Comparison of ENCODE assay signal across 11 cellular contexts in genomic region chr16:84933774-84934571, GRCh38.
DNase-seq lines count a peak whose midpoint lies in the region; ATAC-seq, FAIRE-seq and TF ChIP-seq lines count a peak whose summit lies in the region.
"Had no signal": no experiment of that assay in that cellular context is flagged by ENCODE, and none has a peak within 500 bp of the region (broad histone marks: within the 10 kb centered on the region; RNA-seq: fewer than 3 reads in every experiment).

No MANE protein-coding gene starts in this region.

- peak overlapping the region; percentile 68 for H3K4me2 ChIP-seq in fibroblast of lung (ENCODE audit: extremely low read depth, insufficient read depth, low read length)

- no peak for DNase-seq in HTR-8/SVneo (ENCODE audit: insufficient read length, low spot score)
- DNase-seq in fibroblast of lung (ENCODE audit: low read depth in 2 of 2): peak; percentile 42 to 58
- DNase-seq in medulla oblongata (ENCODE audit: extremely low spot score): peak; percentile 79
- no peak for DNase-seq in NCI-H2029 treated with DMSO at 0.1 percent for 48 hours (lab: John Stamatoyannopoulos, UW)
- no peak for DNase-seq in foreskin keratinocyte
- DNase-seq: activated CD8-positive, alpha-beta memory T cell treated with anti-CD3 and anti-CD28 coated beads, Interleukin-2, amount 10 ng/mL, durations not matched to agents 7 days and 5 days; NCI-H1105 treated with DMSO at 0.1 percent for 48 hours had no signal

- H3K27me3 ChIP-seq in fibroblast of lung (ENCODE audit: control insufficient read depth, insufficient read depth, low read length): no peaks in the 10 kb centered on the region
- peaks cover 0 to 16% (median 2%) of the 10 kb centered on the region in 5 donors for H3K27me3 ChIP-seq in subcutaneous abdominal adipose tissue (ENCODE audit: control insufficient read depth in 5 of 5, insufficient read depth in 4 of 5, low read length in 5 of 5)
- peaks cover 5% of the 10 kb centered on the region for H3K27me3 ChIP-seq in foreskin keratinocyte

- H3K79me2 ChIP-seq in fibroblast of lung (ENCODE audit: control insufficient read depth, insufficient read depth, low read length): no peaks in the 10 kb centered on the region

- no peak for TF ChIP-seq CTCF in fibroblast of lung (conservative IDR thresholded peaks at IDR 0.05 in 1 of 2, IDR thresholded peaks at IDR 0.05 in 1 of 2; ENCODE audit: low read depth in 1 of 2, low read length in 2 of 2)
- no peak for TF ChIP-seq CTCF in foreskin keratinocyte (conservative IDR thresholded peaks at IDR 0.05)

- H4K20me1 ChIP-seq in fibroblast of lung (ENCODE audit: control insufficient read depth, extremely low read depth, insufficient read depth, low read length): no peaks in the 10 kb centered on the region

- H3K9ac ChIP-seq in fibroblast of lung (ENCODE audit: insufficient read depth, low read length): peak overlapping the region; percentile 57
- H3K9ac ChIP-seq in subcutaneous abdominal adipose tissue (ENCODE audit: low read length in 5 of 5): peak overlapping the region in 3 of 5 donors; percentile 53 to 69 (median 67)

- peak overlapping the region; percentile 48 for H2AFZ ChIP-seq in fibroblast of lung (ENCODE audit: low read length)

- no peaks in the 10 kb centered on the region for H3K9me3 ChIP-seq in fibroblast of lung (ENCODE audit: control insufficient read depth, insufficient read depth, low read depth, low read length)
- H3K9me3 ChIP-seq in subcutaneous abdominal adipose tissue (ENCODE audit: control insufficient read depth in 5 of 5, low read length in 5 of 5): peaks cover 0 to 8% (median 3%) of the 10 kb centered on the region in 5 donors

- H3K4me1 ChIP-seq in fibroblast of lung (ENCODE audit: control insufficient read depth, extremely low read depth, insufficient read depth, low read length) (peaks cover 19% of the 10 kb centered on the region), subcutaneous abdominal adipose tissue (ENCODE audit: control insufficient read depth in 5 of 5, insufficient read depth in 5 of 5, low read length in 5 of 5) (peaks cover 0 to 26% (median 25%) of the 10 kb centered on the region in 5 donors), foreskin keratinocyte (peaks cover 4% of the 10 kb centered on the region)

- H3K36me3 ChIP-seq in fibroblast of lung (ENCODE audit: control insufficient read depth, insufficient read depth, low read length) (no peaks in the 10 kb centered on the region), subcutaneous abdominal adipose tissue (ENCODE audit: control insufficient read depth in 5 of 5, insufficient read depth in 5 of 5, low read length in 5 of 5) (no peaks in the 10 kb centered on the region)

- no peak for ATAC-seq in GM18498 (IDR thresholded peaks at IDR 0.05; ENCODE audit: unreplicated experiment)
- ATAC-seq in GM21528 (IDR thresholded peaks at IDR 0.05; ENCODE audit: low FRiP score, unreplicated experiment): no peak
- no peak for ATAC-seq in foreskin keratinocyte
- ATAC-seq: activated CD8-positive, alpha-beta memory T cell treated with anti-CD3 and anti-CD28 coated beads, Interleukin-2, amount 10 ng/mL, durations not matched to agents 7 days and 5 days had no signal

- peak overlapping the region; percentile 86 for H3K27ac ChIP-seq in fibroblast of lung (ENCODE audit: insufficient read depth, low read length)
- no peak overlapping the region for H3K27ac ChIP-seq in subcutaneous abdominal adipose tissue (ENCODE audit: low read depth, low read length)
- H3K27ac ChIP-seq in foreskin keratinocyte: no peak overlapping the region

- FAIRE-seq in HTR-8/SVneo (lab: Jason Lieb, UNC): peak; percentile 28
- FAIRE-seq: astrocyte had no signal

- H3K4me3 ChIP-seq in fibroblast of lung (replicated peaks in 1 of 4; ENCODE audit: control extremely low read depth in 1 of 4, insufficient read depth in 1 of 4, low read depth in 3 of 4, low read length in 4 of 4) (no peak overlapping the region), subcutaneous abdominal adipose tissue (ENCODE audit: low read depth in 1 of 5, low read length in 5 of 5) (peak overlapping the region in 3 of 5 donors; percentile 29 to 39 (median 38))

Comparison
In these comparisons a context has a peak if more than half of its experiments do, and no peak if none do; other contexts are left out.
1. DNase-seq: peak in fibroblast of lung (2 of 2) and medulla oblongata (single experiment); none in HTR-8/SVneo (single experiment), NCI-H2029 treated with DMSO at 0.1 percent for 48 hours (single experiment) and foreskin keratinocyte (0 of 2).
2. H3K4me3 ChIP-seq: peak in subcutaneous abdominal adipose tissue (3 of 5); none in fibroblast of lung (0 of 4).